Comparison of ENCODE assay signal across 29 cellular contexts in the genomic region with DNA sequence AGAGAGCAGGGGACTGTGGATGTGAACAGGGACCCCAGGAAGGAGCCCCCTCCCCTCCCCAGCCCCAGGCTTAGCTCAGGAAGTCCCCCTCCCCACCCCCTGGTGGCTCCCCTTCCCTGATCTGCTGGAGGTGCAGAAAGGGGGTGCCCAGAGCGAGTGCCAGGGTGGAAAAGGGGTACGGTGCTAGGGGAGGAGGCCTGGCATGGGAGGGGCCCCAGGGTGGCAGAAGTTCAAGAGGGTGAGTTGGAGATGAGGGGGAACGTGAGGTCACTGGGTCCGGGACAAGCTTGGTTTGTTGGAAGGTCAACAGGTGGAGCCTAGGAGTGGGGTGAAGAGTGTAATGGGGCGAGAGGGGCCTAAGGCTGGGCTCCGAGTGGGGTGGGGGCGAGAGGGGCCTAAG. TPM values are rescaled to one million over a fixed set of nuclear protein-coding genes. Genes with fewer than 3 reads are reported as not detected.
"Had no signal": no experiment of that assay in that cellular context is flagged by ENCODE, and none has a peak within 500 bp of the region (broad histone marks: within the 10 kb centered on the region; RNA-seq: fewer than 3 reads in every experiment).

No MANE protein-coding gene starts in this region.

- H3K27ac ChIP-seq: VCaP had no signal

- ATAC-seq: activated CD8-positive, alpha-beta T cell treated with anti-CD3 and anti-CD28 coated beads for 36 hours; activated T-cell treated with anti-CD3 and anti-CD28 coated beads, Interleukin-2, amount 50 U/mL, for 4 hours; activated T-helper 17 cell treated with anti-CD3 and anti-CD28 coated beads, Interleukin-2, amount 50 U/mL, for 72 hours; esophagus mucosa; WTC11 had no signal

- DNase-seq: activated CD4-positive, alpha-beta T cell treated with anti-CD3 and anti-CD28 coated beads for 1 hour; activated CD4-positive, alpha-beta T cell treated with anti-CD3 and anti-CD28 coated beads for 4 hours; activated CD4-positive, alpha-beta T cell treated with anti-CD3 and anti-CD28 coated beads, Interleukin-2, amount 50 U/mL, for 1 hour; activated CD4-positive, alpha-beta T cell treated with anti-CD3 and anti-CD28 coated beads, Interleukin-2, amount 50 U/mL, for 48 hours; activated CD8-positive, alpha-beta memory T cell treated with anti-CD3 and anti-CD28 coated beads for 24 hours; activated CD8-positive, alpha-beta T cell treated with anti-CD3 and anti-CD28 coated beads for 36 hours; activated effector memory CD4-positive, alpha-beta T cell treated with Interleukin-2 at 50 U/mL for 16 hours; activated gamma-delta T cell treated with Interleukin-2 at 50 U/mL for 16 hours; activated naive CD4-positive, alpha-beta T cell treated with anti-CD3 and anti-CD28 coated beads, Interleukin-2, amount 50 U/mL, for 16 hours; activated naive CD4-positive, alpha-beta T cell treated with Interleukin-2 at 50 U/mL for 16 hours; activated T-cell treated with anti-CD3 and anti-CD28 coated beads, Interleukin-2, amount 50 U/mL, for 4 hours; amniotic stem cell; caudate nucleus; cortex of kidney; dermis blood vessel endothelial cell; effector CD8-positive, alpha-beta T cell; foreskin fibroblast; T-helper 2 cell had no signal

- FAIRE-seq: astrocyte, colon, frontal cortex, TTC549 had no signal

RNA-seq across cellular contexts. Expression of a gene that starts 24.4 kb away (rescaled TPM):
- total RNA-seq: activated CD8-positive, alpha-beta T cell treated with anti-CD3 and anti-CD28 coated beads for 36 hours; activated T-helper 17 cell treated with anti-CD3 and anti-CD28 coated beads, Interleukin-2, amount 50 U/mL, for 72 hours; chondrocyte; dermis blood vessel endothelial cell; epithelial cell of proximal tubule; frontal cortex; T-helper 1 cell treated with Interleukin-12 subunit alpha and Interleukin-12 subunit beta and Interleukin-4 antibody, amounts not matched to agents 30 ng/mL and 1 ng/mL, for 36 hours had no signal
